Comparison of ENCODE assay signal across 14 cellular contexts in genomic region chr2:200302940-200303727, GRCh38. TPM values are rescaled to one million over a fixed set of nuclear protein-coding genes. Genes with fewer than 3 reads are reported as not detected.
A peak's percentile ranks its signal among the peaks of the same experiment; 100 is the strongest.
DNase-seq lines count a peak whose midpoint lies in the region; ATAC-seq, FAIRE-seq and TF ChIP-seq lines count a peak whose summit lies in the region.
"Had no signal": no experiment of that assay in that cellular context is flagged by ENCODE, and none has a peak within 500 bp of the region (broad histone marks: within the 10 kb centered on the region; RNA-seq: fewer than 3 reads in every experiment).

No MANE protein-coding gene starts in this region.

- H3K9me3 ChIP-seq in MG63, result no peaks in the 10 kb centered on the region
- H3K9me3 ChIP-seq: spleen had no signal

- H3K27ac Mint-ChIP-seq in activated CD4-positive, alpha-beta T cell treated with anti-CD3 and anti-CD28 coated beads for 36 hours, result no peak overlapping the region
- no peak overlapping the region for H3K27ac Mint-ChIP-seq in activated CD4-positive, alpha-beta T cell treated with anti-CD3 and anti-CD28 coated beads, Interleukin-2, amount 10 ng/mL, durations not matched to agents 7 days and 5 days
- H3K27ac Mint-ChIP-seq: naive thymus-derived CD8-positive, alpha-beta T cell; T-cell had no signal

- H3K27me3 ChIP-seq in MG63 (no peaks in the 10 kb centered on the region), bronchial epithelial cell (ENCODE audit: control insufficient read depth, insufficient read depth, low read length) (no peaks in the 10 kb centered on the region)

- POLR2A ChIA-PET in activated CD4-positive, alpha-beta T cell treated with anti-CD3 and anti-CD28 coated beads for 36 hours (lab: Charles Lee), result no interaction called here
- POLR2A ChIA-PET in activated CD4-positive, alpha-beta T cell treated with anti-CD3 and anti-CD28 coated beads, Interleukin-2, amount 10 ng/mL, durations not matched to agents 7 days and 5 days (lab: Charles Lee), result no interaction called here

- no peak overlapping the region for H3K4me3 Mint-ChIP-seq in activated CD4-positive, alpha-beta T cell treated with anti-CD3 and anti-CD28 coated beads for 36 hours
- H3K4me3 Mint-ChIP-seq in activated CD4-positive, alpha-beta T cell treated with anti-CD3 and anti-CD28 coated beads, Interleukin-2, amount 10 ng/mL, durations not matched to agents 7 days and 5 days, result no peak overlapping the region
- H3K4me3 Mint-ChIP-seq: naive thymus-derived CD8-positive, alpha-beta T cell; T-cell had no signal

- no peak for TF ChIP-seq CTCF in bronchial epithelial cell (IDR thresholded peaks at IDR 0.05; ENCODE audit: insufficient read depth, low read length, severe bottlenecking)

- H3K27me3 Mint-ChIP-seq in activated CD4-positive, alpha-beta T cell treated with anti-CD3 and anti-CD28 coated beads for 36 hours, result peaks cover 6% of the 10 kb centered on the region
- peaks cover 26% of the 10 kb centered on the region for H3K27me3 Mint-ChIP-seq in activated CD4-positive, alpha-beta T cell treated with anti-CD3 and anti-CD28 coated beads, Interleukin-2, amount 10 ng/mL, durations not matched to agents 7 days and 5 days

- ATAC-seq in activated CD4-positive, alpha-beta T cell treated with anti-CD3 and anti-CD28 coated beads for 36 hours, result peak; percentile 36
- no peak for ATAC-seq in left cardiac atrium
- no peak for ATAC-seq in GM18517 (IDR thresholded peaks at IDR 0.05; ENCODE audit: unreplicated experiment)
- ATAC-seq in left ventricle myocardium superior, result no peak
- ATAC-seq: naive thymus-derived CD8-positive, alpha-beta T cell; T-cell had no signal

- H3K4me3 ChIP-seq in MG63, result no peak overlapping the region
- H3K4me3 ChIP-seq in bronchial epithelial cell (ENCODE audit: low read depth, low read length), result no peak overlapping the region
- no peak overlapping the region for H3K4me3 ChIP-seq in skeletal muscle cell (ENCODE audit: low read depth, low read length)
- H3K4me3 ChIP-seq: spleen had no signal

- CTCF ChIA-PET in activated CD4-positive, alpha-beta T cell treated with anti-CD3 and anti-CD28 coated beads for 36 hours (lab: Charles Lee), result interaction anchor here (0.6 kb wide), 1 partner anchor 553 kb away, joined by 3 read pairs; no protein-coding TSS in a partner anchor
- CTCF ChIA-PET in activated CD4-positive, alpha-beta T cell treated with anti-CD3 and anti-CD28 coated beads, Interleukin-2, amount 10 ng/mL, durations not matched to agents 7 days and 5 days (lab: Charles Lee), result no interaction called here

- peaks cover 10% of the 10 kb centered on the region for H3K4me1 Mint-ChIP-seq in activated CD4-positive, alpha-beta T cell treated with anti-CD3 and anti-CD28 coated beads for 36 hours
- peaks cover 16% of the 10 kb centered on the region for H3K4me1 Mint-ChIP-seq in activated CD4-positive, alpha-beta T cell treated with anti-CD3 and anti-CD28 coated beads, Interleukin-2, amount 10 ng/mL, durations not matched to agents 7 days and 5 days

- peak; percentile 99 for FAIRE-seq in bronchial epithelial cell (lab: Jason Lieb, UNC)
- FAIRE-seq: H1 had no signal

- intact Hi-C loops in activated CD4-positive, alpha-beta T cell treated with anti-CD3 and anti-CD28 coated beads for 36 hours (cut with DNase I, micrococcal nuclease), result no loop called here
- intact Hi-C loops in left cardiac atrium (cut with DNase I), result loop anchor here in 1 of 2 donors (10.0 kb wide), 1 partner anchor 162 kb away; no protein-coding TSS in a partner anchor
- intact Hi-C loops in left ventricle myocardium superior (cut with micrococcal nuclease), result no loop called here

- H3K36me3 ChIP-seq in MG63 (no peaks in the 10 kb centered on the region), bronchial epithelial cell (ENCODE audit: control insufficient read depth, insufficient read depth, low read length) (no peaks in the 10 kb centered on the region)
- H3K36me3 ChIP-seq: spleen had no signal

- DNase-seq in activated CD4-positive, alpha-beta T cell treated with anti-CD3 and anti-CD28 coated beads for 36 hours, result peak; percentile 36
- no peak for DNase-seq in activated CD4-positive, alpha-beta T cell treated with anti-CD3 and anti-CD28 coated beads, Interleukin-2, amount 10 ng/mL, durations not matched to agents 7 days and 5 days
- peak; percentile 5 for DNase-seq in MG63
- peak; percentile 99 for DNase-seq in bronchial epithelial cell (ENCODE audit: low read depth)
- peak; percentile 31 for DNase-seq in skeletal muscle cell (ENCODE audit: low read depth)
- no peak for DNase-seq in left cardiac atrium
- no peak for DNase-seq in left ventricle myocardium superior
- DNase-seq: naive thymus-derived CD8-positive, alpha-beta T cell; NCI-H69; spleen; stimulated activated CD8-positive, alpha-beta memory T cell treated with anti-CD3 and anti-CD28 coated beads, Interleukin-4, amount 100 ng/mL, for 48 hours; T-cell had no signal

- no peaks in the 10 kb centered on the region for H3K9me3 Mint-ChIP-seq in activated CD4-positive, alpha-beta T cell treated with anti-CD3 and anti-CD28 coated beads for 36 hours (ENCODE audit: low read depth)
- H3K9me3 Mint-ChIP-seq in activated CD4-positive, alpha-beta T cell treated with anti-CD3 and anti-CD28 coated beads, Interleukin-2, amount 10 ng/mL, durations not matched to agents 7 days and 5 days, result no peaks in the 10 kb centered on the region
- H3K9me3 Mint-ChIP-seq: naive thymus-derived CD8-positive, alpha-beta T cell; T-cell had no signal

- H3K36me3 Mint-ChIP-seq in activated CD4-positive, alpha-beta T cell treated with anti-CD3 and anti-CD28 coated beads for 36 hours (ENCODE audit: low read depth), result peaks cover 2% of the 10 kb centered on the region
- H3K36me3 Mint-ChIP-seq in activated CD4-positive, alpha-beta T cell treated with anti-CD3 and anti-CD28 coated beads, Interleukin-2, amount 10 ng/mL, durations not matched to agents 7 days and 5 days (ENCODE audit: low read depth), result no peaks in the 10 kb centered on the region
- H3K36me3 Mint-ChIP-seq: T-cell had no signal

RNA-seq across cellular contexts. Expression of gene SPATS2L, which starts 3.4 kb away (rescaled TPM):
- total RNA-seq in activated CD4-positive, alpha-beta T cell treated with anti-CD3 and anti-CD28 coated beads for 36 hours, result 10 to 100 TPM; 14.7 to 25.8 TPM
- 10 to 100 TPM; 53.9 to 56.7 TPM for total RNA-seq in activated CD4-positive, alpha-beta T cell treated with anti-CD3 and anti-CD28 coated beads, Interleukin-2, amount 10 ng/mL, durations not matched to agents 7 days and 5 days
- total RNA-seq in MG63 (2014; rRNA removed; shearing (Covaris generic); ENCODE audit: low replicate concordance), result 26.6 and 27.2 TPM in 2 replicates
- 37.6 and 56.3 TPM in 2 replicates for total RNA-seq in bronchial epithelial cell
- 100 to 1,000 TPM in 1 of 2 donors, 10 to 100 TPM in 1; 95.7 to 117 TPM for total RNA-seq in left cardiac atrium
- 98.0 TPM for total RNA-seq in left ventricle myocardium superior

Comparison
In these comparisons a context has a peak if more than half of its experiments do, and no peak if none do; other contexts are left out.
1. DNase-seq: peak in activated CD4-positive, alpha-beta T cell treated with anti-CD3 and anti-CD28 coated beads for 36 hours (single experiment), MG63 (single experiment), bronchial epithelial cell (single experiment) and skeletal muscle cell (single experiment); none in activated CD4-positive, alpha-beta T cell treated with anti-CD3 and anti-CD28 coated beads, Interleukin-2, amount 10 ng/mL, durations not matched to agents 7 days and 5 days (single experiment), left cardiac atrium (single experiment) and left ventricle myocardium superior (single experiment).